34 cellular contexts compared by ENCODE assay signal in genomic region chr21:22395965-22396364, GRCh38.
"Had no signal": no experiment of that assay in that cellular context is flagged by ENCODE, and none has a peak within 500 bp of the region (broad histone marks: within the 10 kb centered on the region; RNA-seq: fewer than 3 reads in every experiment).

No MANE protein-coding gene starts in this region.

- H3K27me3 ChIP-seq: adrenal gland, body of pancreas had no signal

- H3K9me3 ChIP-seq: body of pancreas had no signal

- H3K27ac ChIP-seq: adrenal gland, body of pancreas, PC-9, RWPE1 had no signal

- ATAC-seq: activated CD4-positive, alpha-beta T cell treated with anti-CD3 and anti-CD28 coated beads for 36 hours; activated CD4-positive, CD25-positive, alpha-beta regulatory T cell treated with anti-CD3 and anti-CD28 coated beads, Interleukin-2, amount 50 U/mL, for 24 hours; activated CD8-positive, alpha-beta T cell treated with anti-CD3 and anti-CD28 coated beads, Interleukin-2, amount 10 ng/mL, durations not matched to agents 7 days and 5 days; body of pancreas; Right ventricle myocardium inferior; WTC11 had no signal

- H2AFZ ChIP-seq: PC-9 had no signal

- FAIRE-seq: astrocyte, bronchial epithelial cell had no signal

- H3K36me3 Mint-ChIP-seq: activated naive CD4-positive, alpha-beta T cell treated with anti-CD3 and anti-CD28 coated beads, Interleukin-2, amount 50 U/mL, for 24 hours; WTC11 had no signal

- H3K9me3 Mint-ChIP-seq: activated naive CD4-positive, alpha-beta T cell treated with anti-CD3 and anti-CD28 coated beads, Interleukin-2, amount 50 U/mL, for 24 hours; activated T-helper 2 cell treated with anti-CD3 and anti-CD28 coated beads, Interferon-gamma antibody, Interleukin-2, Interleukin-4, amounts not matched to agents 10 μg/mL and 5 μg/mL and 100 μg/mL, durations not matched to agents 14 hours and 24 hours and 36 hours had no signal

- H3K4me1 Mint-ChIP-seq: activated CD4-positive, alpha-beta T cell treated with anti-CD3 and anti-CD28 coated beads for 36 hours; activated CD4-positive, alpha-beta T cell treated with anti-CD3 and anti-CD28 coated beads, Interleukin-2, amount 10 ng/mL, durations not matched to agents 7 days and 5 days; activated naive CD4-positive, alpha-beta T cell treated with anti-CD3 and anti-CD28 coated beads, Interleukin-2, amount 50 U/mL, for 24 hours had no signal

- H3K4me2 ChIP-seq: PC-9 had no signal

- H3K27me3 Mint-ChIP-seq: activated CD4-positive, alpha-beta T cell treated with anti-CD3 and anti-CD28 coated beads for 36 hours; activated CD4-positive, alpha-beta T cell treated with anti-CD3 and anti-CD28 coated beads, Interleukin-2, amount 10 ng/mL, durations not matched to agents 7 days and 5 days; activated naive CD4-positive, alpha-beta T cell treated with anti-CD3 and anti-CD28 coated beads, Interleukin-2, amount 50 U/mL, for 24 hours; activated T-cell treated with anti-CD3 and anti-CD28 coated beads, Interleukin-2, amount 50 U/mL, for 24 hours had no signal

- H3K36me3 ChIP-seq: adrenal gland had no signal

- H3K4me3 ChIP-seq: adrenal gland, body of pancreas, PC-9 had no signal

- H3K4me3 Mint-ChIP-seq: activated CD4-positive, alpha-beta T cell treated with anti-CD3 and anti-CD28 coated beads for 36 hours; activated CD4-positive, alpha-beta T cell treated with anti-CD3 and anti-CD28 coated beads, Interleukin-2, amount 10 ng/mL, durations not matched to agents 7 days and 5 days; activated CD8-positive, alpha-beta T cell treated with anti-CD3 and anti-CD28 coated beads, Interleukin-2, amount 10 ng/mL, durations not matched to agents 7 days and 5 days; activated naive CD4-positive, alpha-beta T cell treated with anti-CD3 and anti-CD28 coated beads, Interleukin-2, amount 50 U/mL, for 24 hours; activated T-cell treated with anti-CD3 and anti-CD28 coated beads, Interleukin-2, amount 50 U/mL, for 24 hours; WTC11 had no signal

- H3K27ac Mint-ChIP-seq: activated CD4-positive, alpha-beta T cell treated with anti-CD3 and anti-CD28 coated beads for 36 hours; activated CD4-positive, alpha-beta T cell treated with anti-CD3 and anti-CD28 coated beads, Interleukin-2, amount 10 ng/mL, durations not matched to agents 7 days and 5 days; activated CD8-positive, alpha-beta T cell treated with anti-CD3 and anti-CD28 coated beads, Interleukin-2, amount 10 ng/mL, durations not matched to agents 7 days and 5 days; activated naive CD4-positive, alpha-beta T cell treated with anti-CD3 and anti-CD28 coated beads, Interleukin-2, amount 50 U/mL, for 24 hours; activated T-cell treated with anti-CD3 and anti-CD28 coated beads, Interleukin-2, amount 50 U/mL, for 24 hours; activated T-helper 2 cell treated with anti-CD3 and anti-CD28 coated beads, Interferon-gamma antibody, Interleukin-2, Interleukin-4, amounts not matched to agents 10 μg/mL and 5 μg/mL and 100 μg/mL, durations not matched to agents 14 hours and 24 hours and 36 hours; WTC11 had no signal

- DNase-seq: activated CD4-positive, alpha-beta T cell treated with anti-CD3 and anti-CD28 coated beads for 36 hours; activated CD4-positive, alpha-beta T cell treated with anti-CD3 and anti-CD28 coated beads, Interleukin-2, amount 10 ng/mL, durations not matched to agents 7 days and 5 days; activated CD4-positive, alpha-beta T cell treated with anti-CD3 and anti-CD28 coated beads, Interleukin-2, amount 50 U/mL, for 48 hours; activated CD8-positive, alpha-beta T cell treated with anti-CD3 and anti-CD28 coated beads, Interleukin-2, amount 10 ng/mL, durations not matched to agents 7 days and 5 days; activated gamma-delta T cell; activated naive CD4-positive, alpha-beta T cell treated with Interleukin-2 at 50 U/mL for 16 hours; activated T-cell treated with anti-CD3 and anti-CD28 coated beads, Interleukin-2, amount 50 U/mL, for 24 hours; adrenal gland; body of pancreas; caudate nucleus; cerebellar nuclear complex; NCI-H1105; NCI-H1417 treated with DMSO at 0.1 percent for 48 hours; NCI-H187 treated with DMSO at 0.1 percent for 48 hours; NCI-H2081; NCI-H2171 treated with DMSO at 0.1 percent for 48 hours; NCI-H2227 treated with DMSO at 0.1 percent for 48 hours; NCI-H446; NCI-H510A treated with DMSO at 0.1 percent for 48 hours; NCI-H69; NCI-H82; PC-9; SIG-M5; SW 1271; T-helper 1 cell; T1000 had no signal

- H3K4me1 ChIP-seq: adrenal gland, body of pancreas had no signal
